In the genomic region with DNA sequence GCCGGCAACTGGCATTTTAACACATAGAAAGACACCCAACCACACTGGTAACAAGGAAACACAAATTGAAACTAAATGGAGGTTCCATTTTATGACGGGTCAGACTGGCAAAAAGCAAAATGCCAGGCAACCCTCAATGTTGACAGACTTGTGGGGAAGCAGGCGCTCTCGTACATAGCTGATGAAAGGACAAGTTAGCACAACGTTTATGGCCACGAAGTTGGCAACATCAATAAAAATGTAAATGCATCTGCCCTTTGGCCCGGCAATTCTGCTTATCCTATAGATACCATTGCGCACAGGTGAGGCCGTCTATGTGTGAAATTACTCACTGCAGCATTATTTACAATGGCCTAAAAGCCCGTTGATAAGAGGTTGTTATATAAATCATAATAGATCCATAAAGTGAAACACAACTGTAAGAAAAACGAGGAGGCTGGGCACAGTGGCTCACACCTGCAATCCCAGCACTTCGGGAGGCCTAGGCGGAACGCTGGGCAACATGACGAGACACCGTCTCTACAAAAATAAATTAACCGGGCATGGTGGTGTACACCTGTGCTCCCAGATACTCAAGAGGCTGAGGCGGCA, we compare ENCODE assay signal across 17 cellular contexts. TPM values are rescaled to one million over a fixed set of nuclear protein-coding genes. Genes with fewer than 3 reads are reported as not detected.
DNase-seq lines count a peak whose midpoint lies in the region; ATAC-seq, FAIRE-seq and TF ChIP-seq lines count a peak whose summit lies in the region.
"Had no signal": no experiment of that assay in that cellular context is flagged by ENCODE, and none has a peak within 500 bp of the region (broad histone marks: within the 10 kb centered on the region; RNA-seq: fewer than 3 reads in every experiment).

No MANE protein-coding gene starts in this region.

- H3K36me3 ChIP-seq in pancreas = no peaks in the 10 kb centered on the region

- H3K27me3 ChIP-seq in pancreas = no peaks in the 10 kb centered on the region

- intact Hi-C loops in pancreas (cut with DNase I) = loop anchor here in 2 of 3 donors (5.0 to 10.0 kb wide), 3 partner anchors 305 to 535 kb away; no protein-coding TSS in a partner anchor

- no peaks in the 10 kb centered on the region for H3K9me3 ChIP-seq in pancreas

- H3K4me3 ChIP-seq in pancreas = no peak overlapping the region

- peak; percentile 43 for FAIRE-seq in pancreas (lab: Jason Lieb, UNC)

- peaks cover 29 to 35% (median 34%) of the 10 kb centered on the region in 3 donors for H3K4me1 ChIP-seq in pancreas

- TF ChIP-seq CTCF in pancreas (IDR thresholded peaks at IDR 0.05) = no peak

- WGBS in pancreas, 2 donors = 73 to 78% methylated on average over 18 of the region's 18 CpGs

- ATAC-seq in pancreas (no peak), GM21737 (IDR thresholded peaks at IDR 0.05; ENCODE audit: unreplicated experiment) (no peak), GM19455 (IDR thresholded peaks at IDR 0.05; ENCODE audit: unreplicated experiment) (no peak)
- ATAC-seq: Panc1 had no signal

- H3K27ac ChIP-seq in epithelial cell of prostate (no peak overlapping the region), pancreas (no peak overlapping the region)
- H3K27ac ChIP-seq: 22Rv1 had no signal

- DNase-seq in NCI-H345 (lab: John Stamatoyannopoulos, UW) = peak; percentile 7
- DNase-seq in NCI-H345 treated with DMSO at 0.1 percent for 48 hours (lab: John Stamatoyannopoulos, UW; ENCODE audit: unreplicated experiment) = no peak
- peak; percentile 88 for DNase-seq in LoVo (ENCODE audit: low spot score)
- DNase-seq in epithelial cell of prostate (ENCODE audit: low read depth, low spot score) = peak; percentile 16
- peak in 3 of 6 donors; percentile 5 to 16 (median 7) for DNase-seq in pancreas
- no peak for DNase-seq in retina
- DNase-seq: DMS153, NCI-H1436 treated with DMSO at 0.1 percent for 48 hours, NCI-H446, NCI-H82, SIG-M5 had no signal

RNA-seq across cellular contexts. Expression of gene FOXL3, which starts 39.8 kb away (rescaled TPM):
- not detected for total RNA-seq in pancreas
- polyA plus RNA-seq in pancreas = not detected
- total RNA-seq: HT1080 had no signal
- polyA plus RNA-seq: BJ had no signal

Comparison
In these comparisons a context has a peak if more than half of its experiments do, and no peak if none do; other contexts are left out.
1. DNase-seq: peak in NCI-H345 (single experiment), LoVo (single experiment) and epithelial cell of prostate (single experiment); none in NCI-H345 treated with DMSO at 0.1 percent for 48 hours (single experiment) and retina (single experiment).